31 cellular contexts compared by ENCODE assay signal in genomic region chr7:105538349-105538748, GRCh38. TPM values are rescaled to one million over a fixed set of nuclear protein-coding genes. Genes with fewer than 3 reads are reported as not detected.
"Had no signal": no experiment of that assay in that cellular context is flagged by ENCODE, and none has a peak within 500 bp of the region (broad histone marks: within the 10 kb centered on the region; RNA-seq: fewer than 3 reads in every experiment).

No MANE protein-coding gene starts in this region.

- DNase-seq: activated B cell treated with CpG ODN at 0.5 μM for 24 hours; activated CD4-positive, alpha-beta T cell treated with anti-CD3 and anti-CD28 coated beads for 1 hour; activated CD4-positive, alpha-beta T cell treated with anti-CD3 and anti-CD28 coated beads, Interleukin-2, amount 50 U/mL, for 1 hour; activated CD8-positive, alpha-beta memory T cell treated with anti-CD3 and anti-CD28 coated beads, Interleukin-2, amount 50 U/mL, for 48 hours; activated CD8-positive, alpha-beta T cell treated with anti-CD3 and anti-CD28 coated beads, Interleukin-2, amount 10 ng/mL, durations not matched to agents 7 days and 5 days; activated effector memory CD4-positive, alpha-beta T cell treated with Interleukin-2 at 50 U/mL for 16 hours; activated naive CD4-positive, alpha-beta T cell treated with Interleukin-2 at 50 U/mL for 16 hours; activated naive CD8-positive, alpha-beta T cell treated with anti-CD3 and anti-CD28 coated beads, Interleukin-2, amount 50 U/mL, for 24 hours; activated T-cell treated with anti-CD3 and anti-CD28 coated beads, Interleukin-2, amount 50 U/mL, for 1 hour; amniotic stem cell; body of pancreas; central memory CD4-positive, alpha-beta T cell; Kasumi-1; KBM-7; NCI-H1048; NCI-H1417; NCI-H1930; NCI-H2171; NCI-H2227 treated with DMSO at 0.1 percent for 48 hours; NCI-H526 treated with DMSO at 0.1 percent for 48 hours; NCI-H82; SIG-M5; T-cell had no signal

- H3K4me3 ChIP-seq: ascending aorta, body of pancreas had no signal

- H3K9me3 ChIP-seq: ascending aorta, body of pancreas had no signal

- H3K27me3 ChIP-seq: ascending aorta, body of pancreas had no signal

- H3K27ac Mint-ChIP-seq: activated B cell treated with CpG ODN at 0.5 μM for 24 hours; activated CD8-positive, alpha-beta T cell treated with anti-CD3 and anti-CD28 coated beads, Interleukin-2, amount 10 ng/mL, durations not matched to agents 7 days and 5 days; activated naive CD8-positive, alpha-beta T cell treated with anti-CD3 and anti-CD28 coated beads, Interleukin-2, amount 50 U/mL, for 24 hours; activated T-helper 1 cell treated with anti-CD3 and anti-CD28 coated beads, Interleukin-12 subunit alpha, Interleukin-12 subunit beta, Interleukin-2, Interleukin-4 antibody, amounts not matched to agents 30 ng/mL and 10 ng/mL and 1 ng/mL, durations not matched to agents 14 hours and 24 hours and 36 hours; T-cell had no signal

- H3K27me3 Mint-ChIP-seq: activated B cell treated with CpG ODN at 0.5 μM for 24 hours; activated naive CD8-positive, alpha-beta T cell treated with anti-CD3 and anti-CD28 coated beads, Interleukin-2, amount 50 U/mL, for 24 hours; T-cell had no signal

- H3K4me3 Mint-ChIP-seq: activated B cell treated with CpG ODN at 0.5 μM for 24 hours; activated CD8-positive, alpha-beta T cell treated with anti-CD3 and anti-CD28 coated beads, Interleukin-2, amount 10 ng/mL, durations not matched to agents 7 days and 5 days; activated naive CD8-positive, alpha-beta T cell treated with anti-CD3 and anti-CD28 coated beads, Interleukin-2, amount 50 U/mL, for 24 hours; activated T-helper 1 cell treated with anti-CD3 and anti-CD28 coated beads, Interleukin-12 subunit alpha, Interleukin-12 subunit beta, Interleukin-2, Interleukin-4 antibody, amounts not matched to agents 30 ng/mL and 10 ng/mL and 1 ng/mL, durations not matched to agents 14 hours and 24 hours and 36 hours; T-cell had no signal

- H3K27ac ChIP-seq: ascending aorta, body of pancreas had no signal

- H3K9me3 Mint-ChIP-seq: activated B cell treated with CpG ODN at 0.5 μM for 24 hours; activated naive CD4-positive, alpha-beta T cell treated with anti-CD3 and anti-CD28 coated beads, Interleukin-2, amount 50 U/mL, for 72 hours; activated naive CD8-positive, alpha-beta T cell treated with anti-CD3 and anti-CD28 coated beads, Interleukin-2, amount 50 U/mL, for 24 hours; activated T-helper 1 cell treated with anti-CD3 and anti-CD28 coated beads, Interleukin-12 subunit alpha, Interleukin-12 subunit beta, Interleukin-2, Interleukin-4 antibody, amounts not matched to agents 30 ng/mL and 10 ng/mL and 1 ng/mL, durations not matched to agents 14 hours and 24 hours and 36 hours; T-cell had no signal

- ATAC-seq: activated CD8-positive, alpha-beta T cell treated with anti-CD3 and anti-CD28 coated beads, Interleukin-2, amount 10 ng/mL, durations not matched to agents 7 days and 5 days; activated naive CD4-positive, alpha-beta T cell treated with anti-CD3 and anti-CD28 coated beads, Interleukin-2, amount 50 U/mL, for 72 hours; activated naive CD8-positive, alpha-beta T cell treated with anti-CD3 and anti-CD28 coated beads, Interleukin-2, amount 50 U/mL, for 24 hours; body of pancreas; T-cell had no signal

RNA-seq across cellular contexts. Expression of gene EFCAB10, which starts 42.9 kb away (rescaled TPM):
- total RNA-seq: activated B cell treated with CpG ODN at 0.5 μM for 24 hours; activated CD8-positive, alpha-beta T cell treated with anti-CD3 and anti-CD28 coated beads, Interleukin-2, amount 10 ng/mL, durations not matched to agents 7 days and 5 days; activated naive CD4-positive, alpha-beta T cell treated with anti-CD3 and anti-CD28 coated beads, Interleukin-2, amount 50 U/mL, for 72 hours; activated T-helper 1 cell treated with anti-CD3 and anti-CD28 coated beads, Interleukin-12 subunit alpha, Interleukin-12 subunit beta, Interleukin-2, Interleukin-4 antibody, amounts not matched to agents 30 ng/mL and 10 ng/mL and 1 ng/mL, durations not matched to agents 14 hours and 24 hours and 36 hours; ascending aorta; body of pancreas; chondrocyte; M059J; OCI-LY7; RPMI7951; T-helper 2 cell treated with Interferon-gamma antibody and Interleukin-4, amounts not matched to agents 100 ng/mL and 5 ng/mL, for 36 hours had no signal
